ENCODE assay signal across 1 cellular context in genomic region chr1:145985502-145986439, GRCh38.
TF ChIP-seq lines count a peak whose summit lies in the region.

No MANE protein-coding gene starts in this region.

TF ChIP-seq in HepG2, 621 proteins besides CTCF, POLR2A, EP300 and RAD21 (continued from another document and continues in another):
- TF ChIP-seq ZBTB46 (CRISPR knock-in tag; IDR thresholded peaks at IDR 0.05; ENCODE audit: borderline replicate concordance) (no peak), ZNF773 (CRISPR knock-in tag; IDR thresholded peaks at IDR 0.05; ENCODE audit: borderline replicate concordance) (no peak), MED8 (CRISPR knock-in tag; IDR thresholded peaks at IDR 0.05; ENCODE audit: insufficient replicate concordance) (no peak), ZNF776 (CRISPR knock-in tag; IDR thresholded peaks at IDR 0.05) (no peak), ZNF878 (CRISPR knock-in tag; IDR thresholded peaks at IDR 0.05) (no peak), ZNF543 (CRISPR knock-in tag; IDR thresholded peaks at IDR 0.05) (no peak), ZNF678 (CRISPR knock-in tag; IDR thresholded peaks at IDR 0.05) (no peak), SOX6 (IDR thresholded peaks at IDR 0.05) (no peak), SOX6 (CRISPR knock-in tag; IDR thresholded peaks at IDR 0.05) (peak; percentile 54), PBX3 (CRISPR knock-in tag; IDR thresholded peaks at IDR 0.05; ENCODE audit: borderline replicate concordance) (no peak), SNRNP70 (IDR thresholded peaks at IDR 0.05; ENCODE audit: low read depth, low read length) (no peak), DBP (CRISPR knock-in tag; IDR thresholded peaks at IDR 0.05; ENCODE audit: not compliant biosample characterization) (no peak), ZKSCAN1 (IDR thresholded peaks at IDR 0.05; ENCODE audit: low read length) (no peak), CREM (IDR thresholded peaks at IDR 0.05) (peak; percentile 23; the same call in 1 of the 2 replicates), CREM (CRISPR knock-in tag; IDR thresholded peaks at IDR 0.05) (no peak), ELF4 (CRISPR knock-in tag; IDR thresholded peaks at IDR 0.05; ENCODE audit: borderline replicate concordance) (no peak), YEATS4 (CRISPR knock-in tag; IDR thresholded peaks at IDR 0.05; ENCODE audit: borderline replicate concordance) (no peak), RERE (CRISPR knock-in tag; IDR thresholded peaks at IDR 0.05; ENCODE audit: low read depth) (no peak), ZNF816 (CRISPR knock-in tag; IDR thresholded peaks at IDR 0.05; ENCODE audit: borderline replicate concordance) (no peak), HIC2 (CRISPR knock-in tag; IDR thresholded peaks at IDR 0.05; ENCODE audit: low read depth) (no peak), SALL2 (CRISPR knock-in tag; IDR thresholded peaks at IDR 0.05) (no peak), CCDC6 (CRISPR knock-in tag; IDR thresholded peaks at IDR 0.05) (no peak), ZBTB14 (CRISPR knock-in tag; IDR thresholded peaks at IDR 0.05) (no peak), NFKBIZ (CRISPR knock-in tag; IDR thresholded peaks at IDR 0.05) (no peak), GATA4 (IDR thresholded peaks at IDR 0.05; ENCODE audit: borderline replicate concordance, low read depth) (no peak), CREB3 (CRISPR knock-in tag; IDR thresholded peaks at IDR 0.05) (no peak), HNF4A (CRISPR knock-in tag; IDR thresholded peaks at IDR 0.05) (peak; percentile 59), NCOA1 (CRISPR knock-in tag; IDR thresholded peaks at IDR 0.05) (no peak), KAT2B (IDR thresholded peaks at IDR 0.05; ENCODE audit: borderline replicate concordance, low read depth, low read length) (no peak), MEF2D (CRISPR knock-in tag; IDR thresholded peaks at IDR 0.05) (peak; percentile 59; the same call in 1 of the 2 replicates), ZNF547 (CRISPR knock-in tag; IDR thresholded peaks at IDR 0.05) (no peak), ADNP (CRISPR knock-in tag; IDR thresholded peaks at IDR 0.05) (no peak), DZIP1 (CRISPR knock-in tag; IDR thresholded peaks at IDR 0.05) (no peak), ZNF460 (CRISPR knock-in tag; IDR thresholded peaks at IDR 0.05; ENCODE audit: borderline replicate concordance) (no peak), FOSL2 (CRISPR knock-in tag; IDR thresholded peaks at IDR 0.05) (0 out of 2 replicates have a peak, but pooled peaks have one; percentile 7), HOXA3 (CRISPR knock-in tag; IDR thresholded peaks at IDR 0.05) (no peak), ISX (CRISPR knock-in tag; conservative IDR thresholded peaks at IDR 0.05) (no peak), RBM22 (optimal IDR thresholded peaks at IDR 0.05; ENCODE audit: low read length) (no peak), FOXA3 (CRISPR knock-in tag; IDR thresholded peaks at IDR 0.05) (no peak), ATF2 (CRISPR knock-in tag; IDR thresholded peaks at IDR 0.05) (no peak), HINFP (CRISPR knock-in tag; IDR thresholded peaks at IDR 0.05; ENCODE audit: low read depth) (no peak), ZNF333 (CRISPR knock-in tag; IDR thresholded peaks at IDR 0.05; ENCODE audit: borderline replicate concordance) (no peak), SMAD3 (CRISPR knock-in tag; IDR thresholded peaks at IDR 0.05) (no peak), ZNF276 (CRISPR knock-in tag; IDR thresholded peaks at IDR 0.05; ENCODE audit: low read depth) (no peak)
